ENCODE assay signal across 9 cellular contexts in the genomic region with DNA sequence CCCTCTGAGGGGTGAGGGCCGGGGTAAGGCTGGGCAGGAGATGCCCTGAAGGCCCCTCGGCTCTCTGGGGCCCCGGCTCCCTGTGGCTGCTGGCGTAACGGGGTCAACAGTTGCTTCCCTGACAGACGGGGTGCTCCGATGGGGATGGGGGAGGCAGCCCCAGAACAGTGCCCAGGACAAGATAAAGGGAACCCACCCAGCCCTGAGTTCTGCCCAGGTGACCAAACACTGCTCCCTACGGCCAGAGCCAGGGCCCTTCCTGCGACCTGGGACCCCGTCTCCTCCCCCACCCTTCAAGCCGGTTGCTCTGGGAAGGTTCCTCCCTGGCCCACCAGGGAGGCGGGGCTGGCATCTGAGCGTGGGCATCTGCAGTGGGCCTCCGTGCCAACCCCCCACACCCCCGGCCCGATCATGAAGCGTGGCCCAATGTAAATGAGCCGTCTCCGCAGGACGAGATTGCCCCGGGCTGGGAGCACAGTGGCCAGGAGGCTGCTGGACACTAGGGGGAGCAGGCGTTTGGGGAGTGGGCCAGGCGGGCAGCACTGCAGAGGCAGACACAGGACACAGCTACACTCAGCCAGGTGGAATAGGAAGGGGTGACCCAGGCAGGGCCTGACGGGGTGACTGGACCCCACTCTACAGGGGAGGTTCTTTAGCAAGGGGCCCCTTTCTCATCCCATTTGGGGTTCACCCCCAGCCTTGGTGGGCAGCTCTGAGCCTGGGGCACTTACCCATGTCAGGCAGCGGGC. TPM values are rescaled to one million over a fixed set of nuclear protein-coding genes. Genes with fewer than 3 reads are reported as not detected.
DNase-seq lines count a peak whose midpoint lies in the region; ATAC-seq and TF ChIP-seq lines count a peak whose summit lies in the region.
"Had no signal": no experiment of that assay in that cellular context is flagged by ENCODE, and none has a peak within 500 bp of the region (broad histone marks: within the 10 kb centered on the region; RNA-seq: fewer than 3 reads in every experiment).

No MANE protein-coding gene starts in this region.

- H3K4me1 Mint-ChIP-seq in activated CD4-positive, alpha-beta memory T cell treated with anti-CD3 and anti-CD28 coated beads for 36 hours (ENCODE audit: low read depth), result peaks cover 14% of the 10 kb centered on the region

- H3K4me3 ChIP-seq in brain microvascular endothelial cell (ENCODE audit: low read depth, low read length) (no peak overlapping the region), left lung (no peak overlapping the region)

- POLR2A ChIA-PET in HEK293T (lab: Yijun Ruan, JAX), result no interaction called here
- POLR2A ChIA-PET in activated CD4-positive, alpha-beta memory T cell treated with anti-CD3 and anti-CD28 coated beads for 36 hours (lab: Charles Lee), result no interaction called here

- no peak overlapping the region for H3K4me3 Mint-ChIP-seq in activated CD4-positive, alpha-beta memory T cell treated with anti-CD3 and anti-CD28 coated beads for 36 hours
- H3K4me3 Mint-ChIP-seq: activated naive CD8-positive, alpha-beta T cell had no signal

- peak; percentile 90 for TF ChIP-seq CTCF in brain microvascular endothelial cell (IDR thresholded peaks at IDR 0.05; ENCODE audit: low read depth, low read length, missing control alignments)
- TF ChIP-seq CTCF in left lung (IDR thresholded peaks at IDR 0.05), result peak; percentile 26 to 33

- H3K9me3 ChIP-seq in left lung, result no peaks in the 10 kb centered on the region

- H3K36me3 ChIP-seq in brain microvascular endothelial cell (replicated peaks), result no peaks in the 10 kb centered on the region
- H3K36me3 ChIP-seq in left lung, result no peaks in the 10 kb centered on the region

- peaks cover 5% of the 10 kb centered on the region for H3K27me3 ChIP-seq in brain microvascular endothelial cell (replicated peaks)
- peaks cover 0 to 55% of the 10 kb centered on the region in 2 donors for H3K27me3 ChIP-seq in left lung

- peak; percentile 12 for ATAC-seq in left lung
- no peak for ATAC-seq in GM21717 (IDR thresholded peaks at IDR 0.05; ENCODE audit: unreplicated experiment)

- DNase-seq in ACHN, result peak; percentile 42
- DNase-seq in HEK293T (ENCODE audit: extremely low spot score), result peak; percentile 51
- DNase-seq in brain microvascular endothelial cell, result no peak
- no peak for DNase-seq in left lung
- DNase-seq in inferior parietal cortex (ENCODE audit: extremely low spot score), result no peak
- no peak for DNase-seq in SW480 (ENCODE audit: low spot score)
- DNase-seq in activated CD4-positive, alpha-beta memory T cell treated with anti-CD3 and anti-CD28 coated beads for 36 hours, result no peak

- no peak overlapping the region for H3K27ac ChIP-seq in brain microvascular endothelial cell
- no peak overlapping the region for H3K27ac ChIP-seq in left lung

- H3K36me3 Mint-ChIP-seq in activated CD4-positive, alpha-beta memory T cell treated with anti-CD3 and anti-CD28 coated beads for 36 hours, result no peaks in the 10 kb centered on the region
- H3K36me3 Mint-ChIP-seq: activated naive CD8-positive, alpha-beta T cell had no signal

- in situ Hi-C loops in ACHN (cut with HindIII; ENCODE audit: low pct_ligation_motif_present, low pct_unique_long_range_greater_than_20kb, low sequenced_read_pairs) (no loop called here), brain microvascular endothelial cell (cut with HindIII; ENCODE audit: low pct_ligation_motif_present, low sequenced_read_pairs) (no loop called here)

- no peaks in the 10 kb centered on the region for H3K27me3 Mint-ChIP-seq in activated CD4-positive, alpha-beta memory T cell treated with anti-CD3 and anti-CD28 coated beads for 36 hours
- H3K27me3 Mint-ChIP-seq: activated naive CD8-positive, alpha-beta T cell had no signal

- H3K4me1 ChIP-seq in left lung, result peaks cover 0 to 16% of the 10 kb centered on the region in 2 donors

- intact Hi-C loops in left lung (cut with DNase I), result no loop called here
- intact Hi-C loops in activated CD4-positive, alpha-beta memory T cell treated with anti-CD3 and anti-CD28 coated beads for 36 hours (cut with micrococcal nuclease), result no loop called here

- H3K9me3 Mint-ChIP-seq in activated CD4-positive, alpha-beta memory T cell treated with anti-CD3 and anti-CD28 coated beads for 36 hours, result no peaks in the 10 kb centered on the region

- H3K27ac Mint-ChIP-seq in activated CD4-positive, alpha-beta memory T cell treated with anti-CD3 and anti-CD28 coated beads for 36 hours, result no peak overlapping the region
- H3K27ac Mint-ChIP-seq: activated naive CD8-positive, alpha-beta T cell had no signal

- CTCF ChIA-PET in HEK293T (lab: Yijun Ruan, JAX), result interaction anchor here (1.0 kb wide), 1 partner anchor 26 kb away, joined by 3 read pairs; no protein-coding TSS in a partner anchor
- CTCF ChIA-PET in activated CD4-positive, alpha-beta memory T cell treated with anti-CD3 and anti-CD28 coated beads for 36 hours (lab: Charles Lee), result no interaction called here

TF ChIP-seq in HEK293T, 16 proteins besides CTCF, POLR2A, EP300 and RAD21:
- TF ChIP-seq SUZ12 (IDR thresholded peaks at IDR 0.05) (no peak), CTBP1 (IDR thresholded peaks at IDR 0.05; ENCODE audit: borderline replicate concordance) (no peak), HDGF (IDR thresholded peaks at IDR 0.05; ENCODE audit: borderline replicate concordance) (no peak), FOXM1 (IDR thresholded peaks at IDR 0.05; ENCODE audit: borderline replicate concordance) (no peak), NFRKB (IDR thresholded peaks at IDR 0.05) (no peak), FOXA1 (IDR thresholded peaks at IDR 0.05) (no peak), ELF4 (IDR thresholded peaks at IDR 0.05) (no peak), SP1 (IDR thresholded peaks at IDR 0.05) (no peak), FOXK2 (IDR thresholded peaks at IDR 0.05) (no peak), ZNF384 (IDR thresholded peaks at IDR 0.05) (no peak), LEF1 (IDR thresholded peaks at IDR 0.05; ENCODE audit: borderline replicate concordance) (no peak), L3MBTL2 (conservative IDR thresholded peaks at IDR 0.05) (no peak), ARNT (IDR thresholded peaks at IDR 0.05) (no peak), BHLHE40 (IDR thresholded peaks at IDR 0.05; ENCODE audit: borderline replicate concordance) (no peak), TARDBP (IDR thresholded peaks at IDR 0.05) (no peak)
- TF ChIP-seq, protein P1, sequence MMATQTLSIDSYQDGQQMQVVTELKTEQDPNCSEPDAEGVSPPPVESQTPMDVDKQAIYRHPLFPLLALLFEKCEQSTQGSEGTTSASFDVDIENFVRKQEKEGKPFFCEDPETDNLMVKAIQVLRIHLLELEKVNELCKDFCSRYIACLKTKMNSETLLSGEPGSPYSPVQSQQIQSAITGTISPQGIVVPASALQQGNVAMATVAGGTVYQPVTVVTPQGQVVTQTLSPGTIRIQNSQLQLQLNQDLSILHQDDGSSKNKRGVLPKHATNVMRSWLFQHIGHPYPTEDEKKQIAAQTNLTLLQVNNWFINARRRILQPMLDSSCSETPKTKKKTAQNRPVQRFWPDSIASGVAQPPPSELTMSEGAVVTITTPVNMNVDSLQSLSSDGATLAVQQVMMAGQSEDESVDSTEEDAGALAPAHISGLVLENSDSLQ (IDR thresholded peaks at IDR 0.05), result no peak

RNA-seq across cellular contexts. Expression of a gene that starts 1.1 kb away (rescaled TPM):
- not detected for total RNA-seq in left lung
- under 1 TPM; 0.10 to 0.22 TPM for total RNA-seq in activated CD4-positive, alpha-beta memory T cell treated with anti-CD3 and anti-CD28 coated beads for 36 hours

RNA-seq across cellular contexts. Expression of a gene that starts 16.1 kb away (rescaled TPM):
- total RNA-seq in left lung, result 10 to 100 TPM; 13.0 to 13.6 TPM
- 10 to 100 TPM; 35.1 to 39.9 TPM for total RNA-seq in activated CD4-positive, alpha-beta memory T cell treated with anti-CD3 and anti-CD28 coated beads for 36 hours

RNA-seq across cellular contexts. Expression of a gene that starts 16.7 kb away (rescaled TPM):
- 10 to 100 TPM; 13.8 to 15.8 TPM for total RNA-seq in left lung
- 10 to 100 TPM; 10.4 to 11.8 TPM for total RNA-seq in activated CD4-positive, alpha-beta memory T cell treated with anti-CD3 and anti-CD28 coated beads for 36 hours

Comparison
In these comparisons a context has a peak if more than half of its experiments do, and no peak if none do; other contexts are left out.
1. DNase-seq: peak in ACHN (single experiment) and HEK293T (single experiment); none in brain microvascular endothelial cell (single experiment), left lung (0 of 2), inferior parietal cortex (single experiment), SW480 (single experiment) and activated CD4-positive, alpha-beta memory T cell treated with anti-CD3 and anti-CD28 coated beads for 36 hours (single experiment).